ENCODE assay signal across 9 cellular contexts in the genomic region with DNA sequence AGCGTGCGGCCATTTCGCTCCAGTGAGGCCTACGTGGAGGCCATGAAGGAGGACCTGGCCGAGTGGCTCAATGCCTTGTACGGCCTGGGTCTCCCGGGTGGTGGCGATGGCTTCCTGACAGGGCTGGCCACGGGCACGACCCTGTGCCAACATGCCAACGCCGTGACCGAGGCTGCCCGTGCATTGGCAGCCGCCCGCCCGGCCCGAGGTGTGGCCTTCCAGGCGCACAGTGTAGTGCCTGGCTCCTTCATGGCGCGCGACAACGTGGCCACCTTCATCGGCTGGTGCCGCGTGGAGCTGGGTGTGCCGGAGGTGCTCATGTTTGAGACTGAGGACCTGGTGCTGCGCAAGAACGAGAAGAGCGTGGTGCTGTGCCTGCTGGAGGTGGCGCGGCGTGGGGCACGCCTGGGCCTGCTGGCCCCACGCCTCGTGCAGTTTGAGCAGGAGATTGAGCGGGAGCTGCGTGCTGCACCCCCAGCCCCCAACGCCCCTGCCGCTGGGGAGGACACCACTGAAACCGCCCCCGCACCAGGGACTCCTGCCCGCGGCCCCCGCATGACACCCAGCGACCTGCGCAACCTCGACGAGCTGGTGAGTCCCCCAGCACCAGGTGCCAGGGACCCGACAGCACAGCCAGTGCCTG. TPM values are rescaled to one million over a fixed set of nuclear protein-coding genes. Genes with fewer than 3 reads are reported as not detected.
DNase-seq lines count a peak whose midpoint lies in the region; ATAC-seq and TF ChIP-seq lines count a peak whose summit lies in the region.
"Had no signal": no experiment of that assay in that cellular context is flagged by ENCODE, and none has a peak within 500 bp of the region (broad histone marks: within the 10 kb centered on the region; RNA-seq: fewer than 3 reads in every experiment).

No MANE protein-coding gene starts in this region.

- H3K27ac ChIP-seq in mammary epithelial cell (ENCODE audit: insufficient read depth, low read depth, low read length) (peak overlapping the region; percentile 61), upper lobe of left lung (peak overlapping the region; percentile 76 to 90 (median 86))

- peak overlapping the region; percentile 90 for H3K4me2 ChIP-seq in mammary epithelial cell (ENCODE audit: insufficient read depth, low read depth, low read length)

- no peak for TF ChIP-seq EP300 in upper lobe of left lung (IDR thresholded peaks at IDR 0.05)

- no peaks in the 10 kb centered on the region for H3K27me3 ChIP-seq in mammary epithelial cell (ENCODE audit: insufficient read depth, low read length)
- peaks cover 0 to 2% (median under 1%) of the 10 kb centered on the region in 4 donors for H3K27me3 ChIP-seq in upper lobe of left lung

- DNase-seq in activated naive CD8-positive, alpha-beta T cell treated with anti-CD3 and anti-CD28 coated beads, Interleukin-2, amount 50 U/mL, for 24 hours: no peak
- peak; percentile 43 for DNase-seq in mammary epithelial cell
- peak; percentile 11 to 17 for DNase-seq in lung microvascular endothelial cell (ENCODE audit: low read depth in 2 of 2)
- DNase-seq in upper lobe of left lung: peak in 1 of 2 donors; percentile 88
- no peak for DNase-seq in NCI-H1048 (lab: John Stamatoyannopoulos, UW)
- DNase-seq in AG20443 (ENCODE audit: low spot score): no peak
- DNase-seq in DMS53 treated with DMSO at 0.1 percent for 48 hours (lab: John Stamatoyannopoulos, UW; ENCODE audit: unreplicated experiment): no peak
- DNase-seq: NCI-H2107 had no signal

- H3K4me3 Mint-ChIP-seq in activated naive CD8-positive, alpha-beta T cell: peak overlapping the region; percentile 20
- H3K4me3 Mint-ChIP-seq in activated naive CD8-positive, alpha-beta T cell treated with anti-CD3 and anti-CD28 coated beads, Interleukin-2, amount 50 U/mL, for 24 hours: no peak overlapping the region

- H2AFZ ChIP-seq in mammary epithelial cell (ENCODE audit: low read depth, low read length): peak overlapping the region; percentile 41

- 17% methylated on average over 35 of the region's 50 CpGs for WGBS in mammary epithelial cell (ENCODE audit: low coverage, missing lambda C conversion rate)
- 84 to 95% methylated on average over 11 to 24 of the region's 50 CpGs for WGBS in upper lobe of left lung, 2 donors

- in situ Hi-C loops in mammary epithelial cell (cut with MboI; ENCODE audit: low sequenced_read_pairs in 2 of 2): no loop called here

- intact Hi-C loops in mammary epithelial cell (cut with micrococcal nuclease): no loop called here

- dilution Hi-C loops in mammary epithelial cell (cut with HindIII; ENCODE audit: low sequenced_read_pairs): no loop called here

- H3K36me3 ChIP-seq in mammary epithelial cell (ENCODE audit: insufficient read depth, low read length) (peaks cover 2% of the 10 kb centered on the region), upper lobe of left lung (no peaks in the 10 kb centered on the region)

- TF ChIP-seq CTCF in mammary epithelial cell (conservative IDR thresholded peaks at IDR 0.05 in 1 of 2, IDR thresholded peaks at IDR 0.05 in 1 of 2; ENCODE audit: extremely low read depth in 1 of 2, insufficient read depth in 1 of 2, low read depth in 1 of 2, low read length in 2 of 2) (no peak), upper lobe of left lung (IDR thresholded peaks at IDR 0.05) (no peak)

- no peaks in the 10 kb centered on the region for H3K9me3 ChIP-seq in mammary epithelial cell (replicated peaks; ENCODE audit: insufficient read depth, low read length)
- no peaks in the 10 kb centered on the region for H3K9me3 ChIP-seq in upper lobe of left lung

- peaks cover 21% of the 10 kb centered on the region for H3K4me1 Mint-ChIP-seq in activated naive CD8-positive, alpha-beta T cell (ENCODE audit: low read depth)
- H3K4me1 Mint-ChIP-seq in activated naive CD8-positive, alpha-beta T cell treated with anti-CD3 and anti-CD28 coated beads, Interleukin-2, amount 50 U/mL, for 24 hours: peaks cover 28% of the 10 kb centered on the region

- H3K9me3 Mint-ChIP-seq in activated naive CD8-positive, alpha-beta T cell (ENCODE audit: low read depth): no peaks in the 10 kb centered on the region
- H3K9me3 Mint-ChIP-seq in activated naive CD8-positive, alpha-beta T cell treated with anti-CD3 and anti-CD28 coated beads, Interleukin-2, amount 50 U/mL, for 24 hours: no peaks in the 10 kb centered on the region

- CTCF ChIA-PET in mammary epithelial cell (lab: Charles Lee; ENCODE audit: low non-redundant PET): no interaction called here

- H3K4me1 ChIP-seq in mammary epithelial cell (ENCODE audit: insufficient read depth, low read length): peaks cover 46% of the 10 kb centered on the region
- H3K4me1 ChIP-seq in upper lobe of left lung: peaks cover 52 to 71% (median 59%) of the 10 kb centered on the region in 4 donors

- H3K27me3 Mint-ChIP-seq in activated naive CD8-positive, alpha-beta T cell: peaks cover 12% of the 10 kb centered on the region
- peaks cover 35% of the 10 kb centered on the region for H3K27me3 Mint-ChIP-seq in activated naive CD8-positive, alpha-beta T cell treated with anti-CD3 and anti-CD28 coated beads, Interleukin-2, amount 50 U/mL, for 24 hours

- ATAC-seq in activated naive CD8-positive, alpha-beta T cell treated with anti-CD3 and anti-CD28 coated beads, Interleukin-2, amount 50 U/mL, for 24 hours: no peak
- ATAC-seq in upper lobe of left lung (ENCODE audit: low FRiP score in 2 of 2): no peak

- H3K4me3 ChIP-seq in mammary epithelial cell (replicated peaks in 1 of 3; ENCODE audit: insufficient read depth in 1 of 3, low read depth in 2 of 3, low read length in 3 of 3): peak overlapping the region in 2 of 3 experiments; percentile 73 to 80
- H3K4me3 ChIP-seq in upper lobe of left lung: peak overlapping the region in 3 of 4 donors; percentile 67 to 79 (median 75)

- peaks cover 28% of the 10 kb centered on the region for H3K79me2 ChIP-seq in mammary epithelial cell (ENCODE audit: insufficient read depth, low read length)

- H3K36me3 Mint-ChIP-seq in activated naive CD8-positive, alpha-beta T cell: no peaks in the 10 kb centered on the region
- no peaks in the 10 kb centered on the region for H3K36me3 Mint-ChIP-seq in activated naive CD8-positive, alpha-beta T cell treated with anti-CD3 and anti-CD28 coated beads, Interleukin-2, amount 50 U/mL, for 24 hours (ENCODE audit: low read depth)

- no peak for TF ChIP-seq POLR2A in upper lobe of left lung (IDR thresholded peaks at IDR 0.05)

- no peaks in the 10 kb centered on the region for H4K20me1 ChIP-seq in mammary epithelial cell (ENCODE audit: insufficient read depth, low read length)

- no TSS peak for BruUV-seq in mammary epithelial cell (replicated peaks; lab: Mats Ljungman, UMichigan)

- no peak overlapping the region for H3K27ac Mint-ChIP-seq in activated naive CD8-positive, alpha-beta T cell
- H3K27ac Mint-ChIP-seq in activated naive CD8-positive, alpha-beta T cell treated with anti-CD3 and anti-CD28 coated beads, Interleukin-2, amount 50 U/mL, for 24 hours: no peak overlapping the region

- no peak overlapping the region for H3K9ac ChIP-seq in mammary epithelial cell (ENCODE audit: insufficient read depth, low read length)

RNA-seq across cellular contexts. Expression of a gene that starts 1.8 kb away (rescaled TPM):
- total RNA-seq in mammary epithelial cell (10 to 100 TPM; 15.8 to 29.7 TPM), lung microvascular endothelial cell (12.6 and 18.3 TPM in 2 replicates), upper lobe of left lung (10 to 100 TPM; 14.4 to 63.4 (median 36.1) TPM)
- polyA plus RNA-seq in mammary epithelial cell: 27.6 TPM
- polyA minus RNA-seq in mammary epithelial cell: 7.9 TPM

RNA-seq across cellular contexts. Expression of a gene that starts 7.2 kb away (rescaled TPM):
- total RNA-seq in mammary epithelial cell: under 1 TPM in 1 of 2 donors, not detected in 1; 0.66 TPM
- not detected for polyA plus RNA-seq in mammary epithelial cell
- polyA minus RNA-seq in mammary epithelial cell: not detected
- 0.99 and 1.5 TPM in 2 replicates for total RNA-seq in lung microvascular endothelial cell
- 10 to 100 TPM in 1 of 6 donors, 1 to 10 TPM in 5; 1.2 to 33.5 (median 2.0) TPM for total RNA-seq in upper lobe of left lung

RNA-seq across cellular contexts. Expression of a gene that starts 40.2 kb away (rescaled TPM):
- 100 to 1,000 TPM; 164 to 307 TPM for total RNA-seq in mammary epithelial cell
- 307 TPM for polyA plus RNA-seq in mammary epithelial cell
- polyA minus RNA-seq in mammary epithelial cell: 305 TPM
- total RNA-seq in lung microvascular endothelial cell: 115 and 137 TPM in 2 replicates
- 100 to 1,000 TPM; 156 to 293 (median 183) TPM for total RNA-seq in upper lobe of left lung

RNA-seq across cellular contexts. Expression of a gene that starts 40.5 kb away (rescaled TPM):
- 10 to 100 TPM; 18.0 to 25.7 TPM for total RNA-seq in mammary epithelial cell
- 14.1 TPM for polyA plus RNA-seq in mammary epithelial cell
- polyA minus RNA-seq in mammary epithelial cell: 5.2 TPM
- 13.1 and 14.1 TPM in 2 replicates for total RNA-seq in lung microvascular endothelial cell
- 10 to 100 TPM; 17.3 to 47.1 (median 27.9) TPM for total RNA-seq in upper lobe of left lung

Comparison
In these comparisons a context has a peak if more than half of its experiments do, and no peak if none do; other contexts are left out.
1. DNase-seq: peak in mammary epithelial cell (single experiment) and lung microvascular endothelial cell (2 of 2); none in activated naive CD8-positive, alpha-beta T cell treated with anti-CD3 and anti-CD28 coated beads, Interleukin-2, amount 50 U/mL, for 24 hours (single experiment), NCI-H1048 (single experiment), AG20443 (single experiment) and DMS53 treated with DMSO at 0.1 percent for 48 hours (single experiment).